Comparison of ENCODE assay signal across 8 cellular contexts in the genomic region with DNA sequence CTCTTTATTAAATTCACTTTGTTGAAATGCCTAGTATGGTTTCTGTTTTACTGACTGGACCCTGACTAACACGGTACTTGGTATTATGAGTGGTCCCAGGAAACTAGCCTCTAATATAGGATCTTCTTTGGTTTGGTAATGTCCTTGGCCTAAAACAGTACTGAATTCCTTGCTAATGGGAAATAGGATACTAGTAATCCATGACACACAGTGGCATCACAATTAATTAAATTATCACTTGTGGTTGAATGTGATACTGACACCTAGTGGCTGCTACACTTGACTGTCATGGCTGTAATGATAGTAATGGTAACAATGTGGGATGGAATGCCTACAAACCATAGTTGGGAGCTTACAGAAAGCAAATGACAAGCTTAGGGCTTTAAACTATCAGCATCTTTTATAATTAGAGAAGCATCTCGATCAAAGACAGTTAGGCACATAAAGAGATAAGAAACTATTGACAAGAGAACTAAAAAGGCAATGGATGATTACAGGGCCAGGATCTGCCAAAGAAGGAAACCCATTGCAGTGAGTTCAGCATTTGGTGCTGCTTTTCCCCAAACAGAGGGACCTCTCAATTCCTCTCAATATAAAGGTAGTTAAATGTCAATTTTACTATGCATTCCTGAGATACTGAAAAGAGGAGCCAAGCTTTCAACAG. TPM values are rescaled to one million over a fixed set of nuclear protein-coding genes. Genes with fewer than 3 reads are reported as not detected.
DNase-seq lines count a peak whose midpoint lies in the region; ATAC-seq, FAIRE-seq and TF ChIP-seq lines count a peak whose summit lies in the region.

No MANE protein-coding gene starts in this region.

- TF ChIP-seq RAD21 in H1 (IDR thresholded peaks at IDR 0.05 in 1 of 2, conservative IDR thresholded peaks at IDR 0.05 in 1 of 2; ENCODE audit: low read depth in 2 of 2, low read length in 2 of 2), result peak; percentile 51 to 63

- TF ChIP-seq EP300 in H1 (IDR thresholded peaks at IDR 0.05; ENCODE audit: borderline replicate concordance in 1 of 2, low read depth in 2 of 2, low read length in 2 of 2), result no peak

- H3K79me2 ChIP-seq in OCI-LY3 (ENCODE audit: low read length) (no peaks in the 10 kb centered on the region), H1 (ENCODE audit: control insufficient read depth in 1 of 2, insufficient read depth in 2 of 2, low read length in 2 of 2) (no peaks in the 10 kb centered on the region), mesendoderm (ENCODE audit: control insufficient read depth, insufficient read depth, low read length) (no peaks in the 10 kb centered on the region)

- H3K56ac ChIP-seq in H1 (replicated peaks; ENCODE audit: insufficient read length, low read depth, low read length) (no peak overlapping the region), mesendoderm (ENCODE audit: low read length) (no peak overlapping the region)

- H3K27me3 ChIP-seq in OCI-LY3 (ENCODE audit: low read depth, low read length) (no peaks in the 10 kb centered on the region), H1 (replicated peaks in 1 of 4; ENCODE audit: control insufficient read depth in 3 of 4, extremely low read depth in 1 of 4, insufficient read depth in 3 of 4, low read length in 3 of 4) (no peaks in the 10 kb centered on the region), mesendoderm (ENCODE audit: insufficient read depth, low read length, poor library complexity) (no peaks in the 10 kb centered on the region)

- H3K4me3 ChIP-seq in OCI-LY3 (ENCODE audit: low read length) (no peak overlapping the region), H1 (ENCODE audit: extremely low read depth in 1 of 4, insufficient read depth in 2 of 4, low read depth in 3 of 4, low read length in 4 of 4) (no peak overlapping the region), mesendoderm (ENCODE audit: low read length) (no peak overlapping the region)

- H3K4ac ChIP-seq in H1 (replicated peaks; ENCODE audit: insufficient read length, low read depth, low read length) (no peak overlapping the region), mesendoderm (ENCODE audit: low read depth, low read length) (no peak overlapping the region)

- no peak overlapping the region for H4K91ac ChIP-seq in H1 (replicated peaks; ENCODE audit: insufficient read length, low read length)

- DNase-seq in activated CD4-positive, CD25-positive, alpha-beta regulatory T cell treated with anti-CD3 and anti-CD28 coated beads, Interleukin-2, amount 50 U/mL, for 72 hours, result no peak
- DNase-seq in H1 (ENCODE audit: low read depth in 1 of 2, low spot score in 2 of 2), result no peak
- DNase-seq in mesendoderm, result peak; percentile 79
- no peak for DNase-seq in effector CD8-positive, alpha-beta T cell (lab: John Stamatoyannopoulos, UW)

- H2BK15ac ChIP-seq in H1 (ENCODE audit: low read length) (no peak overlapping the region), mesendoderm (replicated peaks; ENCODE audit: low read depth) (no peak overlapping the region)

- H3K4me2 ChIP-seq in OCI-LY3 (ENCODE audit: low read length) (no peak overlapping the region), H1 (ENCODE audit: insufficient read depth in 1 of 2, low read depth in 2 of 2, low read length in 2 of 2) (no peak overlapping the region), mesendoderm (ENCODE audit: low read length) (no peak overlapping the region)

- CTCF ChIA-PET in H1 (lab: Charles Lee; ENCODE audit: partially characterized antibody), result interaction anchor here (0.7 to 6.8 kb wide), 44 partner anchors 7 to 166 kb away, joined by 3 to 107 read pairs (median 4); partner anchors contain the start of genes ARFIP2, DNHD1, HPX and SMPD1

- no peak overlapping the region for H3K27ac ChIP-seq in OCI-LY3 (ENCODE audit: low read length)
- H3K27ac ChIP-seq in H1 (ENCODE audit: low read depth, low read length), result no peak overlapping the region
- H3K27ac ChIP-seq in mesendoderm (ENCODE audit: low read depth, low read length), result no peak overlapping the region

- H3K18ac ChIP-seq in H1 (ENCODE audit: extremely low read depth, low read length) (no peak overlapping the region), mesendoderm (ENCODE audit: low read length) (no peak overlapping the region)

- no peak overlapping the region for H3K23ac ChIP-seq in H1 (ENCODE audit: insufficient read length)
- no peak overlapping the region for H3K23ac ChIP-seq in mesendoderm (ENCODE audit: low read length)

- no peak overlapping the region for H4K5ac ChIP-seq in H1 (ENCODE audit: insufficient read length, low read depth, low read length)
- H4K5ac ChIP-seq in mesendoderm (ENCODE audit: low read length), result no peak overlapping the region

- FAIRE-seq in H1 (lab: Jason Lieb, UNC), result peak; percentile 62

- H3K79me1 ChIP-seq in H1 (ENCODE audit: low read depth, low read length), result no peaks in the 10 kb centered on the region
- H3K79me1 ChIP-seq in mesendoderm (ENCODE audit: low read length), result no peaks in the 10 kb centered on the region

- POLR2A ChIA-PET in H1 (lab: Charles Lee; ENCODE audit: partially characterized antibody), result interaction anchor here (0.8 kb wide), 1 partner anchor 10 kb away, joined by 3 read pairs; no protein-coding TSS in a partner anchor

- peak; percentile 69 to 71 for ATAC-seq in activated CD4-positive, CD25-positive, alpha-beta regulatory T cell treated with anti-CD3 and anti-CD28 coated beads, Interleukin-2, amount 50 U/mL, for 24 hours
- ATAC-seq in HG03175 (IDR thresholded peaks at IDR 0.05; ENCODE audit: unreplicated experiment), result peak; percentile 74
- ATAC-seq in HG02623 (IDR thresholded peaks at IDR 0.05; ENCODE audit: unreplicated experiment), result no peak

- H2BK5ac ChIP-seq in H1 (ENCODE audit: low read depth, low read length), result no peak overlapping the region
- no peak overlapping the region for H2BK5ac ChIP-seq in mesendoderm (ENCODE audit: low read length)

- H3K4me1 ChIP-seq in OCI-LY3 (ENCODE audit: low read length) (no peaks in the 10 kb centered on the region), H1 (replicated peaks in 1 of 4; ENCODE audit: control insufficient read depth in 3 of 4, insufficient read depth in 4 of 4, low read length in 3 of 4) (no peaks in the 10 kb centered on the region), mesendoderm (ENCODE audit: control insufficient read depth, low read depth, low read length) (no peaks in the 10 kb centered on the region)

- TF ChIP-seq CTCF in OCI-LY3 (IDR thresholded peaks at IDR 0.05; ENCODE audit: low read depth, low read length) (peak; percentile 85), H1 (IDR thresholded peaks at IDR 0.05; ENCODE audit: control extremely low read depth in 1 of 3, insufficient read depth in 1 of 3, low read depth in 1 of 3, low read length in 3 of 3) (peak in 2 of 3 experiments; percentile 46 to 86; a peak in 2 of 4 replicates)

- H3K9ac ChIP-seq in OCI-LY3 (ENCODE audit: low read length) (no peak overlapping the region), H1 (replicated peaks in 1 of 4; ENCODE audit: extremely low read depth in 1 of 4, low read depth in 3 of 4, low read length in 3 of 4) (no peak overlapping the region), mesendoderm (ENCODE audit: low read length) (no peak overlapping the region)

- WGBS in H1 (ENCODE audit: extremely low coverage in 1 of 2, insufficient coverage in 1 of 2, insufficient read length in 1 of 2, insufficient replicate concordance in 2 of 2, low coverage in 1 of 2, low lambda C conversion rate in 2 of 2, missing lambda C conversion rate in 1 of 2), 2 experiments, result 57% methylated on average over 2 of the region's 2 CpGs; no CpG with 5 or more reads in 1 of the 2 experiments
- no CpG with 5 or more reads among the region's 2 CpGs for WGBS in mesendoderm (ENCODE audit: extremely low coverage, insufficient coverage, low lambda C conversion rate)

- no peak overlapping the region for H2BK20ac ChIP-seq in H1 (ENCODE audit: low read length)

- no peak overlapping the region for H2BK12ac ChIP-seq in H1 (ENCODE audit: low read depth, low read length)

- no peak overlapping the region for H2AK5ac ChIP-seq in H1 (ENCODE audit: low read depth, low read length)
- H2AK5ac ChIP-seq in mesendoderm (ENCODE audit: low read length), result no peak overlapping the region

- H2BK120ac ChIP-seq in H1 (replicated peaks; ENCODE audit: low read depth, low read length), result no peak overlapping the region
- no peak overlapping the region for H2BK120ac ChIP-seq in mesendoderm (ENCODE audit: low read depth, low read length)

- H3K14ac ChIP-seq in H1 (ENCODE audit: insufficient read length), result no peak overlapping the region

- no peaks in the 10 kb centered on the region for H3K9me3 ChIP-seq in OCI-LY3 (ENCODE audit: insufficient read depth, low read length)
- H3K9me3 ChIP-seq in H1 (ENCODE audit: insufficient read depth in 2 of 2, low read depth in 1 of 2, low read length in 1 of 2), result no peaks in the 10 kb centered on the region

- no peak overlapping the region for H2AFZ ChIP-seq in OCI-LY3 (ENCODE audit: low read depth, low read length)
- no peak overlapping the region for H2AFZ ChIP-seq in H1 (ENCODE audit: low read length)

- H4K8ac ChIP-seq in H1 (ENCODE audit: extremely low read depth, insufficient read depth, low read length), result no peak overlapping the region
- H4K8ac ChIP-seq in mesendoderm (ENCODE audit: low read depth, low read length), result no peak overlapping the region

- no peak for TF ChIP-seq POLR2A in H1 (IDR thresholded peaks at IDR 0.05; ENCODE audit: control extremely low read depth in 1 of 2, low read depth in 2 of 2, low read length in 2 of 2)

- no peaks in the 10 kb centered on the region for H3K23me2 ChIP-seq in H1 (ENCODE audit: low read depth, low read length)

- H3K36me3 ChIP-seq in OCI-LY3 (replicated peaks; ENCODE audit: low read depth, low read length) (peaks cover 20% of the 10 kb centered on the region), H1 (ENCODE audit: control insufficient read depth in 2 of 4, insufficient read depth in 4 of 4, low read length in 3 of 4) (peaks cover 0 to 4% (median 2%) of the 10 kb centered on the region in 4 experiments; a peak in 5 of 8 replicates), mesendoderm (ENCODE audit: control insufficient read depth, insufficient read depth, low read length) (no peaks in the 10 kb centered on the region)

- H4K20me1 ChIP-seq in OCI-LY3 (ENCODE audit: insufficient read depth, low read length) (no peaks in the 10 kb centered on the region), H1 (replicated peaks in 1 of 2; ENCODE audit: control insufficient read depth in 1 of 2, insufficient read depth in 2 of 2, low read length in 2 of 2) (no peaks in the 10 kb centered on the region)

RNA-seq across cellular contexts. Expression of gene DNHD1, which starts 8.6 kb away (rescaled TPM):
- total RNA-seq in H1 (2021; fragmentation: NEBNext Ultra II Directional; extraction: Animal tissue kit (Norgen Biotek cat#: 25700)), result 4.2 and 5.0 TPM in 2 replicates
- 6.8 and 7.6 TPM in 2 replicates for polyA plus RNA-seq in H1 (2011; rRNA removed)
- polyA plus RNA-seq in H1 (2011; cell fraction: cytosol; rRNA removed), result 7.5 TPM
- polyA plus RNA-seq in H1 (2011; cell fraction: nucleus; rRNA removed), result 77.2 TPM
- 6.0 to 8.8 TPM (median 6.8 TPM) in 4 replicates for polyA plus RNA-seq in H1 (2012, experiment 1 of 2)
- 1.2 TPM for polyA plus RNA-seq in H1 (2012, experiment 2 of 2)
- 2.7 TPM for polyA plus RNA-seq in H1 (2013, experiment 1 of 2)
- 2.1 TPM for polyA plus RNA-seq in H1 (2013, experiment 2 of 2)
- polyA minus RNA-seq in H1 (2011; rRNA and poly(A)+ RNA removed), result 32.7 and 46.7 TPM in 2 replicates
- polyA minus RNA-seq in H1 (2011; cell fraction: cytosol; rRNA and poly(A)+ RNA removed), result 9.0 TPM
- polyA minus RNA-seq in H1 (2011; cell fraction: nucleus; rRNA and poly(A)+ RNA removed), result 37.5 TPM
- 1.1 TPM for polyA plus RNA-seq in mesendoderm (2013, experiment 1 of 2)
- polyA plus RNA-seq in mesendoderm (2013, experiment 2 of 2), result 0.97 TPM

RNA-seq across cellular contexts. Expression of gene TIMM10B, which starts 24.4 kb away (rescaled TPM):
- total RNA-seq in H1 (2021; fragmentation: NEBNext Ultra II Directional; extraction: Animal tissue kit (Norgen Biotek cat#: 25700)), result 38.2 and 45.6 TPM in 2 replicates
- polyA plus RNA-seq in H1 (2011; rRNA removed), result 47.8 and 56.0 TPM in 2 replicates
- 50.6 TPM for polyA plus RNA-seq in H1 (2011; cell fraction: cytosol; rRNA removed)
- polyA plus RNA-seq in H1 (2011; cell fraction: nucleus; rRNA removed), result 32.8 TPM
- polyA plus RNA-seq in H1 (2012, experiment 1 of 2), result 28.7 to 35.6 TPM (median 33.7 TPM) in 4 replicates
- 18.9 TPM for polyA plus RNA-seq in H1 (2012, experiment 2 of 2)
- 34.8 TPM for polyA plus RNA-seq in H1 (2013, experiment 1 of 2)
- 33.7 TPM for polyA plus RNA-seq in H1 (2013, experiment 2 of 2)
- 36.4 and 42.4 TPM in 2 replicates for polyA minus RNA-seq in H1 (2011; rRNA and poly(A)+ RNA removed)
- 30.8 TPM for polyA minus RNA-seq in H1 (2011; cell fraction: cytosol; rRNA and poly(A)+ RNA removed)
- 79.1 TPM for polyA minus RNA-seq in H1 (2011; cell fraction: nucleus; rRNA and poly(A)+ RNA removed)
- 42.1 TPM for polyA plus RNA-seq in mesendoderm (2013, experiment 1 of 2)
- 40.0 TPM for polyA plus RNA-seq in mesendoderm (2013, experiment 2 of 2)

RNA-seq across cellular contexts. Expression of gene ARFIP2, which starts 24.6 kb away (rescaled TPM):
- 48.7 and 51.1 TPM in 2 replicates for total RNA-seq in H1 (2021; fragmentation: NEBNext Ultra II Directional; extraction: Animal tissue kit (Norgen Biotek cat#: 25700))
- polyA plus RNA-seq in H1 (2011; rRNA removed), result 48.3 and 50.3 TPM in 2 replicates
- 66.8 TPM for polyA plus RNA-seq in H1 (2011; cell fraction: cytosol; rRNA removed)
- polyA plus RNA-seq in H1 (2011; cell fraction: nucleus; rRNA removed), result 107 TPM
- 48.6 to 56.3 TPM (median 54.6 TPM) in 4 replicates for polyA plus RNA-seq in H1 (2012, experiment 1 of 2)
- polyA plus RNA-seq in H1 (2012, experiment 2 of 2), result 53.7 TPM
- 35.1 TPM for polyA plus RNA-seq in H1 (2013, experiment 1 of 2)
- polyA plus RNA-seq in H1 (2013, experiment 2 of 2), result 32.2 TPM
- polyA minus RNA-seq in H1 (2011; rRNA and poly(A)+ RNA removed), result 48.1 and 50.5 TPM in 2 replicates
- 23.3 TPM for polyA minus RNA-seq in H1 (2011; cell fraction: cytosol; rRNA and poly(A)+ RNA removed)
- polyA minus RNA-seq in H1 (2011; cell fraction: nucleus; rRNA and poly(A)+ RNA removed), result 57.0 TPM
- polyA plus RNA-seq in mesendoderm (2013, experiment 1 of 2), result 36.1 TPM
- polyA plus RNA-seq in mesendoderm (2013, experiment 2 of 2), result 36.6 TPM

RNA-seq across cellular contexts. Expression of gene TRIM3, which starts 32.0 kb away (rescaled TPM):
- 14.3 and 15.7 TPM in 2 replicates for total RNA-seq in H1 (2021; fragmentation: NEBNext Ultra II Directional; extraction: Animal tissue kit (Norgen Biotek cat#: 25700))
- polyA plus RNA-seq in H1 (2011; rRNA removed), result 10.7 and 16.2 TPM in 2 replicates
- polyA plus RNA-seq in H1 (2011; cell fraction: cytosol; rRNA removed), result 12.9 TPM
- polyA plus RNA-seq in H1 (2011; cell fraction: nucleus; rRNA removed), result 37.0 TPM
- polyA plus RNA-seq in H1 (2012, experiment 1 of 2), result 9.7 to 15.3 TPM (median 12.7 TPM) in 4 replicates
- polyA plus RNA-seq in H1 (2012, experiment 2 of 2), result 9.6 TPM
- 9.6 TPM for polyA plus RNA-seq in H1 (2013, experiment 1 of 2)
- 8.1 TPM for polyA plus RNA-seq in H1 (2013, experiment 2 of 2)
- 10.0 and 11.3 TPM in 2 replicates for polyA minus RNA-seq in H1 (2011; rRNA and poly(A)+ RNA removed)
- polyA minus RNA-seq in H1 (2011; cell fraction: cytosol; rRNA and poly(A)+ RNA removed), result 11.4 TPM
- 24.4 TPM for polyA minus RNA-seq in H1 (2011; cell fraction: nucleus; rRNA and poly(A)+ RNA removed)
- polyA plus RNA-seq in mesendoderm (2013, experiment 1 of 2), result 4.7 TPM
- polyA plus RNA-seq in mesendoderm (2013, experiment 2 of 2), result 4.9 TPM
